Comparison of ENCODE assay signal across 2 cellular contexts in genomic region chr7:155460926-155461613, GRCh38.
TF ChIP-seq lines count a peak whose summit lies in the region.

No MANE protein-coding gene starts in this region.

TF ChIP-seq in SK-N-SH, 30 proteins besides CTCF, POLR2A, EP300 and RAD21 (continued from another document):
- no peak for TF ChIP-seq REST (IDR thresholded peaks at IDR 0.05; ENCODE audit: low read depth, low read length)
- TF ChIP-seq USF1 (IDR thresholded peaks at IDR 0.05; ENCODE audit: borderline replicate concordance, low read depth): no peak
- no peak for TF ChIP-seq ZBTB33 (IDR thresholded peaks at IDR 0.05; ENCODE audit: borderline replicate concordance, low read depth)
- no peak for TF ChIP-seq USF2 (IDR thresholded peaks at IDR 0.05; ENCODE audit: borderline replicate concordance, low read depth, low read length)
- TF ChIP-seq RCOR1 (IDR thresholded peaks at IDR 0.05; ENCODE audit: low read length): no peak
- TF ChIP-seq IRF3 (IDR thresholded peaks at IDR 0.05; ENCODE audit: low read depth, low read length): no peak
- no peak for TF ChIP-seq GATA2 (CRISPR knock-in tag; IDR thresholded peaks at IDR 0.05)
- TF ChIP-seq TCF12 (IDR thresholded peaks at IDR 0.05): no peak
- TF ChIP-seq FOXJ3 (CRISPR knock-in tag; IDR thresholded peaks at IDR 0.05): no peak
- TF ChIP-seq CHD2 (IDR thresholded peaks at IDR 0.05; ENCODE audit: low read length, partially characterized antibody): no peak
- no peak for TF ChIP-seq SMC3 (IDR thresholded peaks at IDR 0.05; ENCODE audit: low read depth, low read length)
- no peak for TF ChIP-seq GABPA (IDR thresholded peaks at IDR 0.05; ENCODE audit: low read depth)

TF ChIP-seq in SK-N-SH treated with all-trans-retinoic acid at 6 μM for 48 hours, 23 proteins besides CTCF, POLR2A, EP300 and RAD21 (continued from another document):
- TF ChIP-seq POU6F1 (CRISPR knock-in tag; IDR thresholded peaks at IDR 0.05; ENCODE audit: borderline replicate concordance, low read depth): no peak
- TF ChIP-seq TSHZ2 (CRISPR knock-in tag; IDR thresholded peaks at IDR 0.05): no peak
- no peak for TF ChIP-seq ARNTL (CRISPR knock-in tag; IDR thresholded peaks at IDR 0.05; ENCODE audit: borderline replicate concordance, low read depth)
- TF ChIP-seq CSDC2 (CRISPR knock-in tag; IDR thresholded peaks at IDR 0.05): no peak
- TF ChIP-seq TCF4 (CRISPR knock-in tag; IDR thresholded peaks at IDR 0.05; ENCODE audit: borderline replicate concordance): no peak
- TF ChIP-seq GLIS3 (CRISPR knock-in tag; IDR thresholded peaks at IDR 0.05): no peak
- no peak for TF ChIP-seq ZC3H10 (CRISPR knock-in tag; IDR thresholded peaks at IDR 0.05)
- no peak for TF ChIP-seq ZNF8 (CRISPR knock-in tag; IDR thresholded peaks at IDR 0.05)
- TF ChIP-seq SNAI2 (CRISPR knock-in tag; IDR thresholded peaks at IDR 0.05): no peak
- no peak for TF ChIP-seq CREB5 (CRISPR knock-in tag; IDR thresholded peaks at IDR 0.05; ENCODE audit: low read depth)
TF ChIP-seq in SK-N-SH treated with all-trans-retinoic acid at 6 μM for 48 hours: peak in this region for 0.
